6 cellular contexts compared by ENCODE assay signal in genomic region chr3:56094170-56094569, GRCh38.
"Had no signal": no experiment of that assay in that cellular context is flagged by ENCODE, and none has a peak within 500 bp of the region (broad histone marks: within the 10 kb centered on the region; RNA-seq: fewer than 3 reads in every experiment).

No MANE protein-coding gene starts in this region.

- DNase-seq: GOT3, H9, HCEC 1CT, KBM-7 had no signal

- ATAC-seq: HepG2 had no signal

- H3K27ac Mint-ChIP-seq: IgD-negative memory B cell had no signal

- H3K4me1 Mint-ChIP-seq: IgD-negative memory B cell had no signal

- H3K36me3 Mint-ChIP-seq: IgD-negative memory B cell had no signal

- H3K9me3 Mint-ChIP-seq: H9 had no signal

- H3K4me3 Mint-ChIP-seq: H9, IgD-negative memory B cell had no signal
